28 cellular contexts compared by ENCODE assay signal in genomic region chr7:118325450-118325808, GRCh38.
DNase-seq lines count a peak whose midpoint lies in the region; ATAC-seq, FAIRE-seq and TF ChIP-seq lines count a peak whose summit lies in the region.
"Had no signal": no experiment of that assay in that cellular context is flagged by ENCODE, and none has a peak within 500 bp of the region (broad histone marks: within the 10 kb centered on the region; RNA-seq: fewer than 3 reads in every experiment).

No MANE protein-coding gene starts in this region.

- no peak overlapping the region for H3K9ac ChIP-seq in GM12878 (ENCODE audit: control insufficient read depth, insufficient read depth, low read length)

- no peak for FAIRE-seq in GM12878 (lab: Jason Lieb, UNC)
- FAIRE-seq: A204.1, G401.6, GM12892, GM18507, GM19239, HTR-8/SVneo, K562 had no signal

- CTCF ChIA-PET in GM12878 (lab: Yijun Ruan, JAX): interaction anchor here (0.9 kb wide), 1 partner anchor 56 kb away, joined by 4 read pairs; no protein-coding TSS in a partner anchor

- no peaks in the 10 kb centered on the region for H3K36me3 ChIP-seq in GM12878 (ENCODE audit: control insufficient read depth in 2 of 2, insufficient read depth in 2 of 2, low read length in 1 of 2)
- H3K36me3 ChIP-seq: BE2C had no signal

- no peak overlapping the region for H3K4me2 ChIP-seq in GM12878 (ENCODE audit: control insufficient read depth, insufficient read depth)

- in situ Hi-C loops in GM12878 (cut with MboI): no loop called here

- TF ChIP-seq CTCF in GM12878 (IDR thresholded peaks at IDR 0.05 in 2 of 3, conservative IDR thresholded peaks at IDR 0.05 in 1 of 3; ENCODE audit: control insufficient read depth in 2 of 3, extremely low read depth in 1 of 3, insufficient read depth in 1 of 3, low read depth in 3 of 3, low read length in 3 of 3): no peak

- no peak overlapping the region for H2AFZ ChIP-seq in GM12878 (ENCODE audit: control insufficient read depth, low read depth, low read length)

- no TSS peak for BruUV-seq in GM12878 (replicated peaks; lab: Mats Ljungman, UMichigan)

- no peak overlapping the region for H3K27ac ChIP-seq in GM12878 (ENCODE audit: control insufficient read depth, insufficient read depth)

- no peaks in the 10 kb centered on the region for H3K9me3 ChIP-seq in GM12878 (replicated peaks; ENCODE audit: control insufficient read depth, insufficient read depth, low read length)
- H3K9me3 ChIP-seq: BE2C had no signal

- H4K20me1 ChIP-seq in GM12878 (ENCODE audit: control insufficient read depth, insufficient read depth): no peaks in the 10 kb centered on the region

- H3K4me3 ChIP-seq in GM12878: no peak overlapping the region
- H3K4me3 ChIP-seq: K562 had no signal

- DNase-seq in GM12878 (ENCODE audit: low read depth, low spot score) (no peak), SIG-M5 treated with dmso at 0.1 percent for 504 hours (lab: John Stamatoyannopoulos, UW; ENCODE audit: unreplicated experiment) (no peak), GM19238 (ENCODE audit: insufficient read length, low spot score) (no peak), NCI-H82 (lab: John Stamatoyannopoulos, UW) (no peak)
- DNase-seq in activated CD4-positive, alpha-beta T cell treated with anti-CD3 and anti-CD28 coated beads, Interleukin-2, amount 50 U/mL, for 4 hours: no peak
- DNase-seq: ACHN; BE2C; C1 segment of cervical spinal cord; CD4-positive, CD25-positive, alpha-beta regulatory T cell; CD8-positive, alpha-beta memory T cell; COR-L47; DMS 273 treated with DMSO at 0.1 percent for 48 hours; DMS53; GOT3; H7; HFFc6; IMR-90 had no signal

- TF ChIP-seq RAD21 in GM12878 (IDR thresholded peaks at IDR 0.05; ENCODE audit: insufficient read depth, low read depth, low read length): no peak

- no peaks in the 10 kb centered on the region for H3K27me3 ChIP-seq in GM12878 (replicated peaks in 1 of 2; ENCODE audit: control insufficient read depth in 2 of 2, insufficient read depth in 2 of 2, low read length in 1 of 2)
- H3K27me3 ChIP-seq: BE2C had no signal

- RAD21 ChIA-PET in GM12878 (lab: Charles Lee; ENCODE audit: unreplicated experiment): no interaction called here

- POLR2A ChIA-PET in GM12878 (lab: Charles Lee): no interaction called here

- TF ChIP-seq EP300 in GM12878 (IDR thresholded peaks at IDR 0.05; ENCODE audit: borderline replicate concordance in 1 of 2, control insufficient read depth in 1 of 2, low read depth in 2 of 2, low read length in 2 of 2): no peak

- intact Hi-C loops in GM12878 (cut with micrococcal nuclease; ENCODE audit: unreplicated experiment): no loop called here

- TF ChIP-seq POLR2A in GM12878 (IDR thresholded peaks at IDR 0.05; ENCODE audit: low read depth, low read length): no peak

- no peaks in the 10 kb centered on the region for H3K79me2 ChIP-seq in GM12878 (ENCODE audit: control insufficient read depth, insufficient read depth, low read length)

- SMC1A ChIA-PET in GM12878 (lab: Charles Lee; ENCODE audit: uncharacterized antibody, unreplicated experiment): interaction anchor here (0.9 kb wide), 1 partner anchor 115 kb away, joined by 3 read pairs; no protein-coding TSS in a partner anchor

- ATAC-seq in GM21529 (IDR thresholded peaks at IDR 0.05; ENCODE audit: unreplicated experiment) (peak; percentile 42), HG02610 (IDR thresholded peaks at IDR 0.05; ENCODE audit: unreplicated experiment) (peak; percentile 44), HG03378 (IDR thresholded peaks at IDR 0.05; ENCODE audit: unreplicated experiment) (peak; percentile 29), GM12878 (peak; percentile 52)
- ATAC-seq: HCT116, K562 had no signal

- H3K4me1 ChIP-seq in GM12878 (ENCODE audit: control insufficient read depth, insufficient read depth, low read length): no peaks in the 10 kb centered on the region
- H3K4me1 ChIP-seq: BE2C had no signal

TF ChIP-seq in GM12878, 131 proteins besides CTCF, POLR2A, EP300 and RAD21:
- TF ChIP-seq EZH2 (IDR thresholded peaks at IDR 0.05; ENCODE audit: borderline replicate concordance, control insufficient read depth, low read depth, low read length) (no peak), ZBTB33 (IDR thresholded peaks at IDR 0.05) (no peak), BRCA1 (IDR thresholded peaks at IDR 0.05; ENCODE audit: low read depth, low read length) (no peak), TAF1 (IDR thresholded peaks at IDR 0.05; ENCODE audit: borderline replicate concordance, low read depth, low read length) (no peak), POU2F2 (IDR thresholded peaks at IDR 0.05; ENCODE audit: borderline replicate concordance, low read depth, low read length) (no peak), IKZF2 (IDR thresholded peaks at IDR 0.05) (no peak), ESRRA (IDR thresholded peaks at IDR 0.05; ENCODE audit: low read length) (no peak)
- TF ChIP-seq, protein P1, sequence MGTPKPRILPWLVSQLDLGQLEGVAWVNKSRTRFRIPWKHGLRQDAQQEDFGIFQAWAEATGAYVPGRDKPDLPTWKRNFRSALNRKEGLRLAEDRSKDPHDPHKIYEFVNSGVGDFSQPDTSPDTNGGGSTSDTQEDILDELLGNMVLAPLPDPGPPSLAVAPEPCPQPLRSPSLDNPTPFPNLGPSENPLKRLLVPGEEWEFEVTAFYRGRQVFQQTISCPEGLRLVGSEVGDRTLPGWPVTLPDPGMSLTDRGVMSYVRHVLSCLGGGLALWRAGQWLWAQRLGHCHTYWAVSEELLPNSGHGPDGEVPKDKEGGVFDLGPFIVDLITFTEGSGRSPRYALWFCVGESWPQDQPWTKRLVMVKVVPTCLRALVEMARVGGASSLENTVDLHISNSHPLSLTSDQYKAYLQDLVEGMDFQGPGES (IDR thresholded peaks at IDR 0.05): no peak
